In the genomic region with DNA sequence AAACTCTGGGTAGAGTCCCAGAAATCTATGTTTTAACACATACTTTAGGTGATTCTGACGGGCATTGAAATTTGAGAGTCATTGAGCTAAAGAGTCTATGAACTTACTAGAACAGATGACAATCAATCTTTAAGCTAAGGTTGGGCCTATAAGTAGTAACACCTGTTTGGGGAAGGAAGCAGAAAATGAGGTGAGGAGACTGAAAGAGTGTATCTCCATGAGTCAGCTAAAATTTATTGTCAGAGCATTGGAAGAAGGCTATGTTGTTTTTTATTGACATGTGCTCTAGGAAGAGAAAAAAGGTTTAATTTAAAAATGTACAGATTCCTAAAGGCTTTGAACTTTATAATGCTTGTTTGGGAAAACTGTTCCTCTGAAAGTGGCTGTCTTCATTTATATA, we compare ENCODE assay signal across 10 cellular contexts. TPM values are rescaled to one million over a fixed set of nuclear protein-coding genes. Genes with fewer than 3 reads are reported as not detected.
"Had no signal": no experiment of that assay in that cellular context is flagged by ENCODE, and none has a peak within 500 bp of the region (broad histone marks: within the 10 kb centered on the region; RNA-seq: fewer than 3 reads in every experiment).

No MANE protein-coding gene starts in this region.

- H3K4me2 ChIP-seq: KMS-11 had no signal

- H3K4me3 ChIP-seq: GM23248, HAP-1 had no signal

- H3K27ac Mint-ChIP-seq: HFFc6 had no signal

- H3K27ac ChIP-seq: GM23248, KMS-11 had no signal

- H2AFZ ChIP-seq: GM23248 had no signal

- H3K4me3 Mint-ChIP-seq: HFFc6 had no signal

- FAIRE-seq: HTR-8/SVneo had no signal

- H3K36me3 ChIP-seq: HAP-1 had no signal

- H3K9me3 Mint-ChIP-seq: HFFc6 had no signal

- ATAC-seq: HCT116 had no signal

- H3K9me3 ChIP-seq: HAP-1 had no signal

- H3K9ac ChIP-seq: GM23248, KMS-11 had no signal

- DNase-seq: GM23248, GOT3, H7, HFFc6, KBM-7 had no signal

- H3K4me1 ChIP-seq: HAP-1 had no signal

RNA-seq across cellular contexts. Expression of gene TPRG1, which starts 42.9 kb away (rescaled TPM):
- total RNA-seq: GM23248, HFFc6, HT-29 had no signal
- polyA plus RNA-seq: GM23248 had no signal
